In the genomic region with DNA sequence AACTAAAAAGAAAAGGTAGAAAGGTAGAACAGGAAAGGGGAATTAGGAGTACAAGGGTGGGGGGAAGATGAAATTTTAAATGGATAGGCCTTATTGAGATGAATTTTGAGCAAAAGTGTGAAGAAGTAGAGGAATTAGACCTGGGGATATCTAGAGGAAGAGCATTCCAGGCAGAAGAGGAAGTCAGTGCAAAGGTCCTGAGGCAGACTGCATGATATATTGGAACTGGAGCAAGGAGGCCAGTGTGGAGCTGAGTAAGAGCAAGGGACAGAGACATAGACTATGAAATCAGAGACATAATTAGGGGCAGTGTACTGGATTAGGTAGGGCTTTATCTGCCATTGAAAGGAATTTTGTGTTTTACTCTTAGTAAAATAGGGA, we compare ENCODE assay signal across 23 cellular contexts. TPM values are rescaled to one million over a fixed set of nuclear protein-coding genes. Genes with fewer than 3 reads are reported as not detected.
DNase-seq lines count a peak whose midpoint lies in the region; ATAC-seq lines count a peak whose summit lies in the region.
"Had no signal": no experiment of that assay in that cellular context is flagged by ENCODE, and none has a peak within 500 bp of the region (broad histone marks: within the 10 kb centered on the region; RNA-seq: fewer than 3 reads in every experiment).

No MANE protein-coding gene starts in this region.

- no peaks in the 10 kb centered on the region for H3K9me3 ChIP-seq in T-helper 17 cell (ENCODE audit: control insufficient read depth, low read length, poor library complexity, severe bottlenecking)
- H3K9me3 ChIP-seq: BLaER1 treated with 17β-estradiol and CSF1 and Interleukin-3, amounts not matched to agents 10 nM and 100 nM; breast epithelium; testis had no signal

- no peaks in the 10 kb centered on the region for H3K27me3 Mint-ChIP-seq in activated T-cell treated with anti-CD3 and anti-CD28 coated beads, Interleukin-2, amount 50 U/mL, for 72 hours (ENCODE audit: low read depth)
- no peaks in the 10 kb centered on the region for H3K27me3 Mint-ChIP-seq in T-helper 17 cell
- H3K27me3 Mint-ChIP-seq: memory B cell had no signal

- H3K36me3 Mint-ChIP-seq in activated T-cell treated with anti-CD3 and anti-CD28 coated beads, Interleukin-2, amount 50 U/mL, for 72 hours (ENCODE audit: insufficient read depth in 2 of 2), result peaks cover 0 to 4% of the 10 kb centered on the region in 2 donors
- H3K36me3 Mint-ChIP-seq in T-helper 17 cell (ENCODE audit: low read depth), result peaks cover 12% of the 10 kb centered on the region
- peaks cover 9% of the 10 kb centered on the region for H3K36me3 Mint-ChIP-seq in stimulated activated effector memory CD8-positive, alpha-beta T cell treated with anti-CD3 and anti-CD28 coated beads, Interleukin-12 subunit alpha, Interleukin-12 subunit beta, amount 100 ng/mL, for 72 hours

- peaks cover 42% of the 10 kb centered on the region for H3K4me1 Mint-ChIP-seq in activated T-cell treated with anti-CD3 and anti-CD28 coated beads, Interleukin-2, amount 50 U/mL, for 72 hours (ENCODE audit: low read depth)
- H3K4me1 Mint-ChIP-seq in T-helper 17 cell, result peaks cover 46% of the 10 kb centered on the region
- H3K4me1 Mint-ChIP-seq in stimulated activated effector memory CD8-positive, alpha-beta T cell treated with anti-CD3 and anti-CD28 coated beads, Interleukin-12 subunit alpha, Interleukin-12 subunit beta, amount 100 ng/mL, for 72 hours, result peaks cover 58% of the 10 kb centered on the region

- no peak overlapping the region for H3K4me3 Mint-ChIP-seq in activated T-cell treated with anti-CD3 and anti-CD28 coated beads, Interleukin-2, amount 50 U/mL, for 72 hours
- H3K4me3 Mint-ChIP-seq in T-helper 17 cell, result no peak overlapping the region
- H3K4me3 Mint-ChIP-seq in stimulated activated effector memory CD8-positive, alpha-beta T cell treated with anti-CD3 and anti-CD28 coated beads, Interleukin-12 subunit alpha, Interleukin-12 subunit beta, amount 100 ng/mL, for 72 hours, result no peak overlapping the region
- H3K4me3 Mint-ChIP-seq: memory B cell had no signal

- ATAC-seq in activated T-cell treated with anti-CD3 and anti-CD28 coated beads, Interleukin-2, amount 50 U/mL, for 72 hours (replicated peaks in 1 of 2), result no peak
- ATAC-seq in T-helper 17 cell (no peak), HG02852 (IDR thresholded peaks at IDR 0.05; ENCODE audit: unreplicated experiment) (no peak), GM21526 (IDR thresholded peaks at IDR 0.05; ENCODE audit: low FRiP score, unreplicated experiment) (no peak)
- no peak for ATAC-seq in stimulated activated effector memory CD8-positive, alpha-beta T cell treated with anti-CD3 and anti-CD28 coated beads, Interleukin-12 subunit alpha, Interleukin-12 subunit beta, amount 100 ng/mL, for 72 hours
- ATAC-seq: sciatic nerve had no signal

- H3K9me3 Mint-ChIP-seq in activated T-cell treated with anti-CD3 and anti-CD28 coated beads, Interleukin-2, amount 50 U/mL, for 72 hours, result no peaks in the 10 kb centered on the region
- H3K9me3 Mint-ChIP-seq in stimulated activated effector memory CD8-positive, alpha-beta T cell treated with anti-CD3 and anti-CD28 coated beads, Interleukin-12 subunit alpha, Interleukin-12 subunit beta, amount 100 ng/mL, for 72 hours, result no peaks in the 10 kb centered on the region
- H3K9me3 Mint-ChIP-seq: memory B cell had no signal

- DNase-seq in activated T-cell treated with anti-CD3 and anti-CD28 coated beads, Interleukin-2, amount 50 U/mL, for 72 hours, result no peak
- DNase-seq in activated T-cell treated with anti-CD3 and anti-CD28 coated beads for 4 hours, result no peak
- DNase-seq in T-helper 17 cell, result no peak
- DNase-seq in lung microvascular endothelial cell (ENCODE audit: low read depth in 2 of 2), result peak; percentile 13 to 17
- DNase-seq in stimulated activated effector memory CD8-positive, alpha-beta T cell treated with anti-CD3 and anti-CD28 coated beads, Interleukin-12 subunit alpha, Interleukin-12 subunit beta, amount 100 ng/mL, for 72 hours (ENCODE audit: low spot score in 2 of 2), result no peak
- no peak for DNase-seq in HPDE6-E6E7 (ENCODE audit: extremely low spot score)
- DNase-seq: 8988T; activated CD4-positive, alpha-beta T cell treated with anti-CD3 and anti-CD28 coated beads, Interleukin-2, amount 50 U/mL, for 1 hour; DMS79 treated with DMSO at 0.1 percent for 48 hours; effector CD8-positive, alpha-beta T cell; H7; head of caudate nucleus; Karpas-422; NCI-H1436; NCI-H2171; stimulated activated CD4-positive, alpha-beta T cell treated with anti-CD3 and anti-CD28 coated beads, Interleukin-2, amount 100 ng/mL, for 24 hours; testis had no signal

- H3K27ac Mint-ChIP-seq in activated T-cell treated with anti-CD3 and anti-CD28 coated beads, Interleukin-2, amount 50 U/mL, for 72 hours, result peak overlapping the region; percentile 73
- peak overlapping the region; percentile 10 for H3K27ac Mint-ChIP-seq in T-helper 17 cell
- peak overlapping the region; percentile 6 for H3K27ac Mint-ChIP-seq in stimulated activated effector memory CD8-positive, alpha-beta T cell treated with anti-CD3 and anti-CD28 coated beads, Interleukin-12 subunit alpha, Interleukin-12 subunit beta, amount 100 ng/mL, for 72 hours
- H3K27ac Mint-ChIP-seq: memory B cell had no signal

RNA-seq across cellular contexts. Expression of a gene that starts 40.4 kb away (rescaled TPM):
- total RNA-seq in activated T-cell treated with anti-CD3 and anti-CD28 coated beads, Interleukin-2, amount 50 U/mL, for 72 hours, result 10 to 100 TPM; 53.0 to 63.4 TPM
- 10 to 100 TPM; 43.7 to 48.1 TPM for total RNA-seq in T-helper 17 cell
- total RNA-seq in lung microvascular endothelial cell, result 29.2 and 36.5 TPM in 2 replicates

RNA-seq across cellular contexts. Expression of a gene that starts 43.6 kb away (rescaled TPM):
- total RNA-seq in activated T-cell treated with anti-CD3 and anti-CD28 coated beads, Interleukin-2, amount 50 U/mL, for 72 hours, result under 1 TPM in 1 of 2 donors, not detected in 1; 0.44 TPM
- under 1 TPM in 1 of 2 donors, not detected in 1; 0.37 TPM for total RNA-seq in T-helper 17 cell
- total RNA-seq in lung microvascular endothelial cell, result not detected in 2 replicates

Comparison
In these comparisons a context has a peak if more than half of its experiments do, and no peak if none do; other contexts are left out.
1. DNase-seq: peak in lung microvascular endothelial cell (2 of 2); none in activated T-cell treated with anti-CD3 and anti-CD28 coated beads, Interleukin-2, amount 50 U/mL, for 72 hours (0 of 2), activated T-cell treated with anti-CD3 and anti-CD28 coated beads for 4 hours (single experiment), T-helper 17 cell (0 of 3), stimulated activated effector memory CD8-positive, alpha-beta T cell treated with anti-CD3 and anti-CD28 coated beads, Interleukin-12 subunit alpha, Interleukin-12 subunit beta, amount 100 ng/mL, for 72 hours (0 of 2) and HPDE6-E6E7 (single experiment).
2. H3K27ac Mint-ChIP-seq: peak in every context shown above with its lines; median percentile 73 in activated T-cell treated with anti-CD3 and anti-CD28 coated beads, Interleukin-2, amount 50 U/mL, for 72 hours; 10 in T-helper 17 cell; 6 in stimulated activated effector memory CD8-positive, alpha-beta T cell treated with anti-CD3 and anti-CD28 coated beads, Interleukin-12 subunit alpha, Interleukin-12 subunit beta, amount 100 ng/mL, for 72 hours.